ENCODE assay signal across 32 cellular contexts in genomic region chr13:40515702-40516101, GRCh38.
"Had no signal": no experiment of that assay in that cellular context is flagged by ENCODE, and none has a peak within 500 bp of the region (broad histone marks: within the 10 kb centered on the region; RNA-seq: fewer than 3 reads in every experiment).

No MANE protein-coding gene starts in this region.

- H3K27me3 Mint-ChIP-seq: activated CD4-positive, alpha-beta memory T cell treated with anti-CD3 and anti-CD28 coated beads for 36 hours; activated naive CD4-positive, alpha-beta T cell treated with anti-CD3 and anti-CD28 coated beads, Interleukin-2, amount 10 ng/mL, durations not matched to agents 7 days and 5 days; brain; central memory CD8-positive, alpha-beta T cell had no signal

- ATAC-seq: activated T-cell treated with anti-CD3 and anti-CD28 coated beads, Interleukin-2, amount 50 U/mL, for 4 hours; PC-3 had no signal

- H3K36me3 ChIP-seq: Peyer's patch, SJSA1 had no signal

- H3K9me3 ChIP-seq: Peyer's patch, SJSA1, SK-N-SH had no signal

- H3K9me3 Mint-ChIP-seq: activated CD4-positive, alpha-beta memory T cell treated with anti-CD3 and anti-CD28 coated beads for 36 hours; activated T-cell treated with anti-CD3 and anti-CD28 coated beads, Interleukin-2, amount 50 U/mL, for 4 hours; central memory CD8-positive, alpha-beta T cell; T-helper 1 cell treated with Interleukin-12 subunit alpha and Interleukin-12 subunit beta and Interleukin-4 antibody, amounts not matched to agents 30 μg/mL and 1 μg/mL, for 36 hours; T-helper 2 cell treated with Interferon-gamma antibody and Interleukin-4, amounts not matched to agents 5 μg/mL and 100 μg/mL, for 36 hours had no signal

- H3K4me1 Mint-ChIP-seq: brain had no signal

- H3K4me3 Mint-ChIP-seq: activated CD4-positive, alpha-beta memory T cell treated with anti-CD3 and anti-CD28 coated beads for 36 hours; activated naive CD4-positive, alpha-beta T cell treated with anti-CD3 and anti-CD28 coated beads, Interleukin-2, amount 10 ng/mL, durations not matched to agents 7 days and 5 days; activated T-cell treated with anti-CD3 and anti-CD28 coated beads, Interleukin-2, amount 50 U/mL, for 4 hours; activated T-helper 1 cell treated with anti-CD3 and anti-CD28 coated beads, Interleukin-12 subunit alpha, Interleukin-12 subunit beta, Interleukin-2, Interleukin-4 antibody, amounts not matched to agents 30 ng/mL and 10 ng/mL and 1 ng/mL, durations not matched to agents 14 hours and 24 hours and 36 hours; brain; central memory CD8-positive, alpha-beta T cell; T-helper 1 cell treated with Interleukin-12 subunit alpha and Interleukin-12 subunit beta and Interleukin-4 antibody, amounts not matched to agents 30 μg/mL and 1 μg/mL, for 36 hours; T-helper 2 cell treated with Interferon-gamma antibody and Interleukin-4, amounts not matched to agents 5 μg/mL and 100 μg/mL, for 36 hours had no signal

- H3K36me3 Mint-ChIP-seq: activated CD4-positive, alpha-beta memory T cell treated with anti-CD3 and anti-CD28 coated beads for 36 hours; brain had no signal

- H3K27me3 ChIP-seq: Peyer's patch, SJSA1 had no signal

- H3K4me1 ChIP-seq: Peyer's patch, SJSA1 had no signal

- H3K27ac ChIP-seq: KMS-11, Peyer's patch, SJSA1 had no signal

- H3K4me3 ChIP-seq: Peyer's patch, SJSA1 had no signal

- DNase-seq: activated CD4-positive, alpha-beta memory T cell treated with anti-CD3 and anti-CD28 coated beads for 36 hours; activated CD4-positive, alpha-beta T cell treated with anti-CD3 and anti-CD28 coated beads for 4 hours; activated CD4-positive, alpha-beta T cell treated with anti-CD3 and anti-CD28 coated beads, Interleukin-2, amount 50 U/mL, for 1 hour; activated CD8-positive, alpha-beta memory T cell treated with anti-CD3 and anti-CD28 coated beads, Interleukin-2, amount 50 U/mL, for 4 hours; activated gamma-delta T cell treated with Interleukin-2 at 50 U/mL for 16 hours; activated naive CD4-positive, alpha-beta T cell treated with anti-CD3 and anti-CD28 coated beads, Interleukin-2, amount 10 ng/mL, durations not matched to agents 7 days and 5 days; activated T-cell treated with anti-CD3 and anti-CD28 coated beads for 4 hours; activated T-cell treated with anti-CD3 and anti-CD28 coated beads, Interleukin-2, amount 50 U/mL, for 4 hours; anterior cingulate cortex; NCI-H1092 treated with DMSO at 0.1 percent for 48 hours; NCI-H1417; NCI-H146; NCI-H187; NCI-H2029 treated with DMSO at 0.1 percent for 48 hours; NCI-H2107; NCI-H2171; NCI-H510A; NCI-H526; NCI-H748 treated with DMSO at 0.1 percent for 48 hours; NK-92 treated with Interleukin-12 subunit alpha and Interleukin-12 subunit beta, amount 100 ng/mL, for 24 hours; PC-3; Peyer's patch; RPMI8226; SHP77 treated with DMSO at 0.1 percent for 48 hours; SK-N-SH had no signal

- H3K27ac Mint-ChIP-seq: activated CD4-positive, alpha-beta memory T cell treated with anti-CD3 and anti-CD28 coated beads for 36 hours; activated naive CD4-positive, alpha-beta T cell treated with anti-CD3 and anti-CD28 coated beads, Interleukin-2, amount 10 ng/mL, durations not matched to agents 7 days and 5 days; activated T-helper 1 cell treated with anti-CD3 and anti-CD28 coated beads, Interleukin-12 subunit alpha, Interleukin-12 subunit beta, Interleukin-2, Interleukin-4 antibody, amounts not matched to agents 30 ng/mL and 10 ng/mL and 1 ng/mL, durations not matched to agents 14 hours and 24 hours and 36 hours; brain; T-helper 1 cell treated with Interleukin-12 subunit alpha and Interleukin-12 subunit beta and Interleukin-4 antibody, amounts not matched to agents 30 μg/mL and 1 μg/mL, for 36 hours; T-helper 2 cell treated with Interferon-gamma antibody and Interleukin-4, amounts not matched to agents 5 μg/mL and 100 μg/mL, for 36 hours had no signal
